ENCODE assay signal across 15 cellular contexts in the genomic region with DNA sequence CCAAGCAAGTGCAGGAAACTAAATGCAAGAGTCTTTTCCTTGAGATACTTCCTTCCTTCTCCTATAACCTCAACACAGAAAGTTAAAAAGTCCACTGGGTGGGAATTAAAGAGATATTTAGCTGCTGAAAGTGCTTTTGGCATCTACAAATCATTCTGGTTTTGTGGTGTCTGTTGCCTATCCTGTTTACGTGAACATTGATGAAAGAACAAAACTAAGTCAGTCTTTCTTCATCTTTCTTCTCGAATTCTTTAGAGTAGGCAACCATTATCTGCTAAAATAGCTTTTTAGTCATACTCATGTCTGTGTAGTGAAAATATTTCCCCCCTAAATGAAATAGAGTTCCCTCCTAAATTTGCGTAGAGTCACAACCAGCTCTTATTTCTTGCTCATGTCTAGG.
A peak's percentile ranks its signal among the peaks of the same experiment; 100 is the strongest.
DNase-seq lines count a peak whose midpoint lies in the region; ATAC-seq and TF ChIP-seq lines count a peak whose summit lies in the region.
"Had no signal": no experiment of that assay in that cellular context is flagged by ENCODE, and none has a peak within 500 bp of the region (broad histone marks: within the 10 kb centered on the region; RNA-seq: fewer than 3 reads in every experiment).

No MANE protein-coding gene starts in this region.

- H3K79me2 ChIP-seq in DND-41 (ENCODE audit: insufficient read depth, low read length) = no peaks in the 10 kb centered on the region

- H3K27me3 Mint-ChIP-seq in activated T-cell treated with anti-CD3 and anti-CD28 coated beads, Interleukin-2, amount 50 U/mL, for 24 hours = peaks cover 4% of the 10 kb centered on the region
- no peaks in the 10 kb centered on the region for H3K27me3 Mint-ChIP-seq in activated CD4-positive, alpha-beta memory T cell treated with anti-CD3 and anti-CD28 coated beads, Interleukin-2, amount 10 ng/mL, durations not matched to agents 7 days and 5 days
- H3K27me3 Mint-ChIP-seq in activated naive CD8-positive, alpha-beta T cell treated with anti-CD3 and anti-CD28 coated beads, Interleukin-2, amount 50 U/mL, for 24 hours = no peaks in the 10 kb centered on the region

- H3K9ac ChIP-seq in DND-41 (ENCODE audit: low read depth, low read length) = no peak overlapping the region
- H3K9ac ChIP-seq: BLaER1 had no signal

- H3K27ac Mint-ChIP-seq in activated T-cell treated with anti-CD3 and anti-CD28 coated beads, Interleukin-2, amount 50 U/mL, for 24 hours = peak overlapping the region; percentile 0
- peak overlapping the region; percentile 31 for H3K27ac Mint-ChIP-seq in activated CD4-positive, alpha-beta memory T cell treated with anti-CD3 and anti-CD28 coated beads, Interleukin-2, amount 10 ng/mL, durations not matched to agents 7 days and 5 days
- peak overlapping the region; percentile 29 for H3K27ac Mint-ChIP-seq in activated naive CD8-positive, alpha-beta T cell treated with anti-CD3 and anti-CD28 coated beads, Interleukin-2, amount 50 U/mL, for 24 hours
- H3K27ac Mint-ChIP-seq in activated naive CD4-positive, alpha-beta T cell treated with anti-CD3 and anti-CD28 coated beads, Interleukin-2, amount 50 U/mL, for 72 hours = no peak overlapping the region
- H3K27ac Mint-ChIP-seq: GM23338 had no signal

- peaks cover 38% of the 10 kb centered on the region for H3K4me1 Mint-ChIP-seq in activated T-cell treated with anti-CD3 and anti-CD28 coated beads, Interleukin-2, amount 50 U/mL, for 24 hours (ENCODE audit: low read depth)
- peaks cover 10% of the 10 kb centered on the region for H3K4me1 Mint-ChIP-seq in activated CD4-positive, alpha-beta memory T cell treated with anti-CD3 and anti-CD28 coated beads, Interleukin-2, amount 10 ng/mL, durations not matched to agents 7 days and 5 days
- peaks cover 38% of the 10 kb centered on the region for H3K4me1 Mint-ChIP-seq in activated naive CD8-positive, alpha-beta T cell treated with anti-CD3 and anti-CD28 coated beads, Interleukin-2, amount 50 U/mL, for 24 hours
- H3K4me1 Mint-ChIP-seq: GM23338 had no signal

- H3K27ac ChIP-seq in DND-41 (ENCODE audit: low read length) = no peak overlapping the region
- H3K27ac ChIP-seq: BLaER1, HL-60 had no signal

- no peaks in the 10 kb centered on the region for H3K27me3 ChIP-seq in DND-41 (ENCODE audit: insufficient read depth, low read length, poor library complexity)
- H3K27me3 ChIP-seq: BLaER1 had no signal

- ATAC-seq in DND-41 (ENCODE audit: insufficient read depth, low read depth) = no peak
- no peak for ATAC-seq in activated naive CD8-positive, alpha-beta T cell treated with anti-CD3 and anti-CD28 coated beads, Interleukin-2, amount 50 U/mL, for 24 hours
- ATAC-seq in activated naive CD4-positive, alpha-beta T cell treated with anti-CD3 and anti-CD28 coated beads, Interleukin-2, amount 50 U/mL, for 72 hours = no peak
- ATAC-seq: GM23338 had no signal

- H3K9me3 Mint-ChIP-seq in activated T-cell treated with anti-CD3 and anti-CD28 coated beads, Interleukin-2, amount 50 U/mL, for 24 hours = peaks cover 5% of the 10 kb centered on the region
- no peaks in the 10 kb centered on the region for H3K9me3 Mint-ChIP-seq in activated CD4-positive, alpha-beta memory T cell treated with anti-CD3 and anti-CD28 coated beads, Interleukin-2, amount 10 ng/mL, durations not matched to agents 7 days and 5 days
- peaks cover 4% of the 10 kb centered on the region for H3K9me3 Mint-ChIP-seq in activated naive CD8-positive, alpha-beta T cell treated with anti-CD3 and anti-CD28 coated beads, Interleukin-2, amount 50 U/mL, for 24 hours
- peaks cover 0 to 4% of the 10 kb centered on the region in 2 donors for H3K9me3 Mint-ChIP-seq in activated naive CD4-positive, alpha-beta T cell treated with anti-CD3 and anti-CD28 coated beads, Interleukin-2, amount 50 U/mL, for 72 hours
- H3K9me3 Mint-ChIP-seq: GM23338 had no signal

- H3K4me3 Mint-ChIP-seq in activated T-cell treated with anti-CD3 and anti-CD28 coated beads, Interleukin-2, amount 50 U/mL, for 24 hours = no peak overlapping the region
- no peak overlapping the region for H3K4me3 Mint-ChIP-seq in activated CD4-positive, alpha-beta memory T cell treated with anti-CD3 and anti-CD28 coated beads, Interleukin-2, amount 10 ng/mL, durations not matched to agents 7 days and 5 days
- H3K4me3 Mint-ChIP-seq in activated naive CD8-positive, alpha-beta T cell treated with anti-CD3 and anti-CD28 coated beads, Interleukin-2, amount 50 U/mL, for 24 hours = no peak overlapping the region
- H3K4me3 Mint-ChIP-seq: GM23338 had no signal

- CTCF ChIA-PET in activated CD4-positive, alpha-beta memory T cell treated with anti-CD3 and anti-CD28 coated beads, Interleukin-2, amount 10 ng/mL, durations not matched to agents 7 days and 5 days (lab: Charles Lee) = interaction anchor here (0.5 kb wide), 2 partner anchors 27 to 505 kb away, joined by 3 to 5 read pairs; no protein-coding TSS in a partner anchor

- no peak for DNase-seq in activated T-cell treated with anti-CD3 and anti-CD28 coated beads, Interleukin-2, amount 50 U/mL, for 24 hours
- no peak for DNase-seq in activated T-cell treated with anti-CD3 and anti-CD28 coated beads, Interleukin-2, amount 50 U/mL, for 48 hours
- DNase-seq in DND-41 = no peak
- no peak for DNase-seq in activated CD4-positive, alpha-beta memory T cell treated with anti-CD3 and anti-CD28 coated beads, Interleukin-2, amount 10 ng/mL, durations not matched to agents 7 days and 5 days
- no peak for DNase-seq in activated naive CD8-positive, alpha-beta T cell treated with anti-CD3 and anti-CD28 coated beads, Interleukin-2, amount 50 U/mL, for 24 hours
- DNase-seq in activated naive CD4-positive, alpha-beta T cell treated with anti-CD3 and anti-CD28 coated beads, Interleukin-2, amount 50 U/mL, for 72 hours (ENCODE audit: low spot score in 2 of 2) = no peak
- DNase-seq in GM19240 (ENCODE audit: insufficient read length, low spot score) = no peak
- DNase-seq: 8988T, AML-193, COR-L47, GF-D8, H7 had no signal

- H3K4me1 ChIP-seq in DND-41 (ENCODE audit: insufficient read depth, low read length) = peaks cover 20% of the 10 kb centered on the region; the same call in 1 of the 2 replicates

- POLR2A ChIA-PET in activated CD4-positive, alpha-beta memory T cell treated with anti-CD3 and anti-CD28 coated beads, Interleukin-2, amount 10 ng/mL, durations not matched to agents 7 days and 5 days (lab: Charles Lee) = interaction anchor here (1.4 kb wide), 1 partner anchor 118 kb away, joined by 6 read pairs; no protein-coding TSS in a partner anchor

- no peak overlapping the region for H3K4me3 ChIP-seq in DND-41 (ENCODE audit: low read depth in 1 of 2, low read length in 2 of 2)
- H3K4me3 ChIP-seq: BLaER1, GM23338 had no signal

- no peak overlapping the region for H3K4me2 ChIP-seq in DND-41 (ENCODE audit: insufficient read depth, low read length)
- H3K4me2 ChIP-seq: GM23338 had no signal

- peak overlapping the region; percentile 35; the same call in 1 of the 2 replicates for H2AFZ ChIP-seq in DND-41 (ENCODE audit: low read depth, low read length)
- H2AFZ ChIP-seq: GM23338 had no signal

- no peaks in the 10 kb centered on the region for H4K20me1 ChIP-seq in DND-41 (ENCODE audit: insufficient read depth, low read length)
- H4K20me1 ChIP-seq: BLaER1 had no signal

- no peaks in the 10 kb centered on the region for H3K36me3 Mint-ChIP-seq in activated T-cell treated with anti-CD3 and anti-CD28 coated beads, Interleukin-2, amount 50 U/mL, for 24 hours (ENCODE audit: low read depth)
- H3K36me3 Mint-ChIP-seq in activated CD4-positive, alpha-beta memory T cell treated with anti-CD3 and anti-CD28 coated beads, Interleukin-2, amount 10 ng/mL, durations not matched to agents 7 days and 5 days (ENCODE audit: low read depth) = no peaks in the 10 kb centered on the region
- H3K36me3 Mint-ChIP-seq in activated naive CD8-positive, alpha-beta T cell treated with anti-CD3 and anti-CD28 coated beads, Interleukin-2, amount 50 U/mL, for 24 hours (ENCODE audit: low read depth) = peaks cover 4% of the 10 kb centered on the region
- H3K36me3 Mint-ChIP-seq in activated naive CD4-positive, alpha-beta T cell treated with anti-CD3 and anti-CD28 coated beads, Interleukin-2, amount 50 U/mL, for 72 hours = no peaks in the 10 kb centered on the region

- no peak for TF ChIP-seq CTCF in DND-41 (IDR thresholded peaks at IDR 0.05; ENCODE audit: borderline replicate concordance, extremely low read depth, low read length, poor library complexity, severe bottlenecking)

- no peaks in the 10 kb centered on the region for H3K9me3 ChIP-seq in DND-41 (ENCODE audit: insufficient read depth, low read length, severe bottlenecking)
- H3K9me3 ChIP-seq: BLaER1 had no signal

- H3K36me3 ChIP-seq in DND-41 (ENCODE audit: insufficient read depth, low read length) = no peaks in the 10 kb centered on the region
- H3K36me3 ChIP-seq: BLaER1 had no signal

Comparison
In these comparisons a context has a peak if more than half of its experiments do, and no peak if none do; other contexts are left out.
1. H3K27ac Mint-ChIP-seq: peak in activated T-cell treated with anti-CD3 and anti-CD28 coated beads, Interleukin-2, amount 50 U/mL, for 24 hours (single experiment), activated CD4-positive, alpha-beta memory T cell treated with anti-CD3 and anti-CD28 coated beads, Interleukin-2, amount 10 ng/mL, durations not matched to agents 7 days and 5 days (single experiment) and activated naive CD8-positive, alpha-beta T cell treated with anti-CD3 and anti-CD28 coated beads, Interleukin-2, amount 50 U/mL, for 24 hours (single experiment); none in activated naive CD4-positive, alpha-beta T cell treated with anti-CD3 and anti-CD28 coated beads, Interleukin-2, amount 50 U/mL, for 72 hours (0 of 2).